20 cellular contexts compared by ENCODE assay signal in genomic region chr10:111648046-111648445, GRCh38.
DNase-seq lines count a peak whose midpoint lies in the region; ATAC-seq lines count a peak whose summit lies in the region.
"Had no signal": no experiment of that assay in that cellular context is flagged by ENCODE, and none has a peak within 500 bp of the region (broad histone marks: within the 10 kb centered on the region; RNA-seq: fewer than 3 reads in every experiment).

No MANE protein-coding gene starts in this region.

- ATAC-seq in HG03457 (IDR thresholded peaks at IDR 0.05; ENCODE audit: unreplicated experiment), result no peak
- ATAC-seq: activated CD4-positive, alpha-beta T cell treated with anti-CD3 and anti-CD28 coated beads for 36 hours; gastroesophageal sphincter; HepG2; right lobe of liver had no signal

- peak; percentile 38 for DNase-seq in Ammon's horn (ENCODE audit: low spot score)
- peak; percentile 1 for DNase-seq in M059J (ENCODE audit: low read depth)
- DNase-seq in epidermal melanocyte (ENCODE audit: insufficient read length, low spot score), result peak; percentile 57
- peak; percentile 1 for DNase-seq in non-pigmented ciliary epithelial cell (ENCODE audit: low read depth)
- no peak for DNase-seq in activated CD4-positive, alpha-beta T cell treated with anti-CD3 and anti-CD28 coated beads, Interleukin-2, amount 50 U/mL, for 1 hour
- DNase-seq in activated effector memory CD4-positive, alpha-beta T cell treated with Interleukin-2 at 50 U/mL for 16 hours, result no peak
- DNase-seq in mucosa of gallbladder (ENCODE audit: low spot score), result no peak
- DNase-seq: activated CD4-positive, alpha-beta T cell treated with anti-CD3 and anti-CD28 coated beads for 36 hours; kidney; mammary epithelial cell; naive B cell; NCI-H1417 treated with DMSO at 0.1 percent for 48 hours; NCI-H2107; NCI-H524; right lobe of liver; stimulated activated naive CD4-positive, alpha-beta T cell; trophoblast cell had no signal

Comparison
In these comparisons a context has a peak if more than half of its experiments do, and no peak if none do; other contexts are left out.
1. DNase-seq: peak in Ammon's horn (single experiment), M059J (single experiment), epidermal melanocyte (single experiment) and non-pigmented ciliary epithelial cell (single experiment); none in activated CD4-positive, alpha-beta T cell treated with anti-CD3 and anti-CD28 coated beads, Interleukin-2, amount 50 U/mL, for 1 hour (single experiment), activated effector memory CD4-positive, alpha-beta T cell treated with Interleukin-2 at 50 U/mL for 16 hours (single experiment) and mucosa of gallbladder (single experiment).